8 cellular contexts compared by ENCODE assay signal in genomic region chr19:9836021-9836420, GRCh38. TPM values are rescaled to one million over a fixed set of nuclear protein-coding genes. Genes with fewer than 3 reads are reported as not detected.
DNase-seq lines count a peak whose midpoint lies in the region; ATAC-seq and TF ChIP-seq lines count a peak whose summit lies in the region.

No MANE protein-coding gene starts in this region.

- H3K27ac ChIP-seq in ectodermal cell (ENCODE audit: insufficient read depth, low read depth, low read length, poor library complexity, severe bottlenecking), result no peak overlapping the region

- 43 to 47% methylated on average over 5 of the region's 5 CpGs for WGBS in ectodermal cell, 2 experiments

- no peaks in the 10 kb centered on the region for H3K4me1 ChIP-seq in NT2/D1 (ENCODE audit: insufficient read depth, insufficient read length)
- H3K4me1 ChIP-seq in ectodermal cell (ENCODE audit: control insufficient read depth, insufficient read depth, low read length), result peaks cover 8% of the 10 kb centered on the region

- H3K36me3 ChIP-seq in NT2/D1 (ENCODE audit: insufficient read depth, insufficient read length, low read length), result peaks cover 42% of the 10 kb centered on the region
- peaks cover 20% of the 10 kb centered on the region for H3K36me3 ChIP-seq in ectodermal cell (ENCODE audit: control insufficient read depth, insufficient read depth, low read length)

- POLR2A ChIA-PET in GM10248 (lab: Yijun Ruan, JAX), result no interaction called here

- CTCF ChIA-PET in GM10248 (lab: Yijun Ruan, JAX), result no interaction called here

- H3K27ac Mint-ChIP-seq in nephron, result peak overlapping the region in 2 of 3 experiments; percentile 67 to 70

- peak overlapping the region; percentile 93 for H3K9ac ChIP-seq in NT2/D1 (ENCODE audit: insufficient read length, low read depth)

- peaks cover 19% of the 10 kb centered on the region for H3K36me3 Mint-ChIP-seq in nephron (ENCODE audit: low read depth)

- DNase-seq in NT2/D1 (ENCODE audit: low read depth, low spot score) (no peak), GM10248 (ENCODE audit: extremely low spot score) (no peak)
- DNase-seq in stimulated activated CD8-positive, alpha-beta memory T cell treated with anti-CD3 and anti-CD28 coated beads, Interleukin-4, amount 100 ng/mL, for 48 hours, result no peak

- H3K9me3 ChIP-seq in NT2/D1 (ENCODE audit: insufficient read depth, low read length) (no peaks in the 10 kb centered on the region), ectodermal cell (ENCODE audit: control insufficient read depth, low read length) (no peaks in the 10 kb centered on the region)

- H3K4me3 ChIP-seq in NT2/D1 (ENCODE audit: insufficient read length, low read depth) (peak overlapping the region; percentile 76), ectodermal cell (ENCODE audit: insufficient read depth, low read depth, low read length) (peak overlapping the region; percentile 94)

- peak overlapping the region; percentile 93 to 98 (median 96) for H3K4me3 Mint-ChIP-seq in nephron

- no peaks in the 10 kb centered on the region for H3K27me3 Mint-ChIP-seq in nephron (ENCODE audit: low read depth)

- TF ChIP-seq CTCF in GM12873 (IDR thresholded peaks at IDR 0.05; ENCODE audit: insufficient read depth, low read depth, low read length, missing control alignments), result peak; percentile 9
- TF ChIP-seq CTCF in nephron (IDR thresholded peaks at IDR 0.05; ENCODE audit: unreplicated experiment in 3 of 3), result no peak
- no peak for TF ChIP-seq CTCF in GM10248 (IDR thresholded peaks at IDR 0.05; ENCODE audit: control extremely low read depth, extremely low read depth, low read depth, missing control alignments)

- H3K4me1 Mint-ChIP-seq in nephron, result peaks cover 16% of the 10 kb centered on the region

- H3K27me3 ChIP-seq in NT2/D1 (ENCODE audit: insufficient read depth, insufficient read length) (no peaks in the 10 kb centered on the region), ectodermal cell (ENCODE audit: control insufficient read depth, insufficient read depth, low read length, poor library complexity, severe bottlenecking) (no peaks in the 10 kb centered on the region)

- ATAC-seq in HG03175 (IDR thresholded peaks at IDR 0.05; ENCODE audit: unreplicated experiment), result no peak
- ATAC-seq in GM21825 (IDR thresholded peaks at IDR 0.05; ENCODE audit: unreplicated experiment), result no peak

- H3K9me3 Mint-ChIP-seq in nephron, result no peaks in the 10 kb centered on the region

RNA-seq across cellular contexts. Expression of gene PIN1, which starts 0.9 kb away (rescaled TPM):
- 101 TPM for polyA plus RNA-seq in ectodermal cell (2013, experiment 1 of 4)
- 95.8 TPM for polyA plus RNA-seq in ectodermal cell (2013, experiment 2 of 4)
- 74.5 TPM for polyA plus RNA-seq in ectodermal cell (2013, experiment 3 of 4)
- 77.1 TPM for polyA plus RNA-seq in ectodermal cell (2013, experiment 4 of 4)

RNA-seq across cellular contexts. Expression of gene UBL5, which starts 8.3 kb away (rescaled TPM):
- 498 TPM for polyA plus RNA-seq in ectodermal cell (2013, experiment 1 of 4)
- 510 TPM for polyA plus RNA-seq in ectodermal cell (2013, experiment 2 of 4)
- polyA plus RNA-seq in ectodermal cell (2013, experiment 3 of 4), result 597 TPM
- 657 TPM for polyA plus RNA-seq in ectodermal cell (2013, experiment 4 of 4)

RNA-seq across cellular contexts. Expression of gene FBXL12, which starts 17.1 kb away (rescaled TPM):
- polyA plus RNA-seq in ectodermal cell (2013, experiment 1 of 4), result 22.9 TPM
- 23.9 TPM for polyA plus RNA-seq in ectodermal cell (2013, experiment 2 of 4)
- polyA plus RNA-seq in ectodermal cell (2013, experiment 3 of 4), result 22.0 TPM
- polyA plus RNA-seq in ectodermal cell (2013, experiment 4 of 4), result 21.2 TPM
